In the genomic region with DNA sequence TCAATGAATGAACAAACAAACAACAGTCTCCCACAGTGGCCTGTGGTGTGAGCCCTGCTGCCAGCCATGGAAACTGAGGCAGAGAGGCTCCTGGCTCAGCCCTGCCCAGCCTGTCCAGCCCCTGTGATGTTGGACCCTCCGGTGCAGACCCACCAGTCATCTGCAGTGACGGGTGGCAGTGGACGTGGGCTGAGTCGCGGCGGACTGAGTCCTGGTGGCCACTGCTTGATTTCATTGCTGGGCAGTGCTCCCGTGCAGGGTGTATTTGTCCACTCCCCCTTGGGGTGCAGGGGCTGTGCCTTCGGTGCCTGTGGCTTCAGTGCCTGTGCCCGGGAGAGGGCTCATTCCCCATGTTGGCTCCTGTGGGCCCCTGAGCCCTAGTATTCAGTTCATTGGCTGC, we compare ENCODE assay signal across 13 cellular contexts. TPM values are rescaled to one million over a fixed set of nuclear protein-coding genes. Genes with fewer than 3 reads are reported as not detected.
"Had no signal": no experiment of that assay in that cellular context is flagged by ENCODE, and none has a peak within 500 bp of the region (broad histone marks: within the 10 kb centered on the region; RNA-seq: fewer than 3 reads in every experiment).

No MANE protein-coding gene starts in this region.

- H3K27ac Mint-ChIP-seq: natural killer cell treated with Interleukin-12 subunit alpha and Interleukin-12 subunit beta and Interleukin-15 and Interleukin-18, amount 100 ng/mL, for 72 hours had no signal

- DNase-seq: activated CD4-positive, alpha-beta T cell treated with anti-CD3 and anti-CD28 coated beads, Interleukin-2, amount 50 U/mL, for 48 hours; body of pancreas; caudate nucleus; foreskin fibroblast; SHP77; stimulated activated CD4-positive, alpha-beta T cell treated with anti-CD3 and anti-CD28 coated beads, Interleukin-15, amount 100 ng/mL, for 24 hours; stimulated activated CD4-positive, alpha-beta T cell treated with anti-CD3 and anti-CD28 coated beads, Interleukin-4, amount 100 ng/mL, for 1 hour had no signal

- ATAC-seq: body of pancreas; left colon; natural killer cell treated with Interleukin-12 subunit alpha and Interleukin-12 subunit beta and Interleukin-15 and Interleukin-18, amount 100 ng/mL, for 72 hours; right cardiac atrium had no signal

- H3K36me3 Mint-ChIP-seq: natural killer cell treated with Interleukin-12 subunit alpha and Interleukin-12 subunit beta and Interleukin-15 and Interleukin-18, amount 100 ng/mL, for 72 hours had no signal

- H3K4me3 Mint-ChIP-seq: natural killer cell treated with Interleukin-12 subunit alpha and Interleukin-12 subunit beta and Interleukin-15 and Interleukin-18, amount 100 ng/mL, for 72 hours had no signal

RNA-seq across cellular contexts. Expression of a gene that starts 31.9 kb away (rescaled TPM):
- total RNA-seq: glomerular endothelial cell; natural killer cell treated with Interleukin-12 subunit alpha and Interleukin-12 subunit beta and Interleukin-15 and Interleukin-18, amount 100 ng/mL, for 72 hours; right cardiac atrium; T-helper 2 cell treated with Interferon-gamma antibody and Interleukin-4, amounts not matched to agents 100 ng/mL and 5 ng/mL, for 36 hours; vagina had no signal

RNA-seq across cellular contexts. Expression of a gene that starts 51.1 kb away (rescaled TPM):
- total RNA-seq: glomerular endothelial cell; natural killer cell treated with Interleukin-12 subunit alpha and Interleukin-12 subunit beta and Interleukin-15 and Interleukin-18, amount 100 ng/mL, for 72 hours; T-helper 2 cell treated with Interferon-gamma antibody and Interleukin-4, amounts not matched to agents 100 ng/mL and 5 ng/mL, for 36 hours; vagina had no signal
